Comparison of ENCODE assay signal across 20 cellular contexts in genomic region chr18:7035807-7036206, GRCh38.
DNase-seq lines count a peak whose midpoint lies in the region; ATAC-seq, FAIRE-seq and TF ChIP-seq lines count a peak whose summit lies in the region.
"Had no signal": no experiment of that assay in that cellular context is flagged by ENCODE, and none has a peak within 500 bp of the region (broad histone marks: within the 10 kb centered on the region; RNA-seq: fewer than 3 reads in every experiment).

No MANE protein-coding gene starts in this region.

- H3K4me2 ChIP-seq in HepG2 (ENCODE audit: low read depth, low read length): no peak overlapping the region
- no peak overlapping the region for H3K4me2 ChIP-seq in trophoblast cell (ENCODE audit: low read length)
- H3K4me2 ChIP-seq: BLaER1 treated with 17β-estradiol and CSF1 and Interleukin-3, amounts not matched to agents 10 nM and 100 nM had no signal

- no peak for TF ChIP-seq POLR2A in HepG2 (IDR thresholded peaks at IDR 0.05; ENCODE audit: insufficient read depth in 1 of 2, low read depth in 2 of 2, low read length in 2 of 2)
- no peak for TF ChIP-seq POLR2A in right lobe of liver (IDR thresholded peaks at IDR 0.05)
- no peak for TF ChIP-seq POLR2A in GM12891 (IDR thresholded peaks at IDR 0.05; ENCODE audit: low read depth, low read length)

- H2BK12ac ChIP-seq in trophoblast cell (ENCODE audit: low read length): peak overlapping the region; percentile 77

- H3K27ac Mint-ChIP-seq in WTC11: peak overlapping the region; percentile 31
- H3K27ac Mint-ChIP-seq: B cell; CD8-positive, alpha-beta T cell; IgD-negative memory B cell had no signal

- H3K27me3 Mint-ChIP-seq in WTC11 (ENCODE audit: low read depth): no peaks in the 10 kb centered on the region
- H3K27me3 Mint-ChIP-seq: B cell, IgD-negative memory B cell had no signal

- H2BK120ac ChIP-seq in trophoblast cell (ENCODE audit: insufficient read depth, low read length, poor library complexity): peak overlapping the region; percentile 45

- H3K9ac ChIP-seq in HepG2 (ENCODE audit: insufficient read depth, low read depth, low read length) (no peak overlapping the region), trophoblast cell (ENCODE audit: low read length) (no peak overlapping the region)
- H3K9ac ChIP-seq: BLaER1 treated with 17β-estradiol and CSF1 and Interleukin-3, amounts not matched to agents 10 nM and 100 nM; GM23248 had no signal

- no peak overlapping the region for H3K4me3 Mint-ChIP-seq in WTC11
- H3K4me3 Mint-ChIP-seq: B cell; CD8-positive, alpha-beta T cell had no signal

- in situ Hi-C loops in HepG2 (cut with HindIII; ENCODE audit: extremely low pct_ligation_motif_present, low pct_unique_long_range_greater_than_20kb): loop anchor here (25.0 kb wide), 1 partner anchor 126 kb away; no protein-coding TSS in a partner anchor

- no peaks in the 10 kb centered on the region for H3K9me3 Mint-ChIP-seq in WTC11

- H3K18ac ChIP-seq in trophoblast cell (ENCODE audit: low read length): peak overlapping the region; percentile 7

- WGBS in HepG2 (ENCODE audit: low lambda C conversion rate): 91% methylated on average over 11 of the region's 11 CpGs
- 89% methylated on average over 8 of the region's 11 CpGs for WGBS in right lobe of liver (ENCODE audit: insufficient coverage, low coverage, low lambda C conversion rate, missing lambda C conversion rate)
- no CpG with 5 or more reads among the region's 11 CpGs for WGBS in trophoblast cell (ENCODE audit: extremely low coverage, insufficient coverage, insufficient read length)

- peak overlapping the region; percentile 6 for H3K14ac ChIP-seq in trophoblast cell (ENCODE audit: low read length)

- no peak for TF ChIP-seq EP300 in HepG2 (IDR thresholded peaks at IDR 0.05; ENCODE audit: low read depth in 2 of 2, low read length in 2 of 2)
- no peak for TF ChIP-seq EP300 in HepG2 (CRISPR knock-in tag; IDR thresholded peaks at IDR 0.05; ENCODE audit: borderline replicate concordance)

- H4K12ac ChIP-seq in trophoblast cell (ENCODE audit: low read depth, low read length): no peak overlapping the region

- no peak for TF ChIP-seq RAD21 in HepG2 (CRISPR knock-in tag; IDR thresholded peaks at IDR 0.05)

- H2AK5ac ChIP-seq in trophoblast cell (ENCODE audit: low read length): no peak overlapping the region

- H3K4me3 ChIP-seq in HepG2 (replicated peaks in 1 of 3; ENCODE audit: insufficient read depth in 1 of 3, low read depth in 2 of 3, low read length in 3 of 3) (no peak overlapping the region), right lobe of liver (no peak overlapping the region), trophoblast cell (ENCODE audit: low read depth, low read length) (no peak overlapping the region)
- H3K4me3 ChIP-seq: BLaER1 treated with 17β-estradiol and CSF1 and Interleukin-3, amounts not matched to agents 10 nM and 100 nM; GM12878; GM23248; HAP-1 had no signal

- peak overlapping the region; percentile 67 for H4K91ac ChIP-seq in trophoblast cell (ENCODE audit: low read depth, low read length)

- ATAC-seq in HepG2 (no peak), right lobe of liver (no peak), WTC11 (no peak), HG02973 (IDR thresholded peaks at IDR 0.05; ENCODE audit: unreplicated experiment) (no peak)
- ATAC-seq: CD8-positive, alpha-beta T cell; GM12878 had no signal

- no peak overlapping the region for H3K23ac ChIP-seq in trophoblast cell (ENCODE audit: low read length)

- peak overlapping the region; percentile 0 for H3K4ac ChIP-seq in trophoblast cell (ENCODE audit: low read depth, low read length)

- no peaks in the 10 kb centered on the region for H4K20me1 ChIP-seq in HepG2 (ENCODE audit: insufficient read depth, low read length)
- H4K20me1 ChIP-seq: BLaER1 treated with 17β-estradiol and CSF1 and Interleukin-3, amounts not matched to agents 10 nM and 100 nM had no signal

- peaks cover 33% of the 10 kb centered on the region for H3K36me3 Mint-ChIP-seq in WTC11
- H3K36me3 Mint-ChIP-seq: CD8-positive, alpha-beta T cell; IgD-negative memory B cell had no signal

- H3K4me1 ChIP-seq in HepG2 (ENCODE audit: insufficient read depth, low read length): peaks cover 12% of the 10 kb centered on the region
- no peaks in the 10 kb centered on the region for H3K4me1 ChIP-seq in right lobe of liver
- peaks cover 8 to 13% of the 10 kb centered on the region in 2 experiments for H3K4me1 ChIP-seq in trophoblast cell (ENCODE audit: control insufficient read depth in 1 of 2, insufficient read depth in 2 of 2, low read length in 2 of 2)
- H3K4me1 ChIP-seq: BLaER1 treated with 17β-estradiol and CSF1 and Interleukin-3, amounts not matched to agents 10 nM and 100 nM; HAP-1 had no signal

- POLR2A ChIA-PET in HepG2 (lab: Yijun Ruan, JAX): no interaction called here
- POLR2A ChIA-PET in WTC11 (lab: Charles Lee): no interaction called here

- H3K9me3 ChIP-seq in HepG2 (ENCODE audit: low read length) (no peaks in the 10 kb centered on the region), right lobe of liver (no peaks in the 10 kb centered on the region), trophoblast cell (ENCODE audit: insufficient read depth, low read depth, low read length) (no peaks in the 10 kb centered on the region)
- H3K9me3 ChIP-seq: BLaER1 treated with 17β-estradiol and CSF1 and Interleukin-3, amounts not matched to agents 10 nM and 100 nM; HAP-1 had no signal

- FAIRE-seq in HepG2 (lab: Jason Lieb, UNC) (no peak), GM12891 (lab: Jason Lieb, UNC) (no peak)
- FAIRE-seq: GM12878 had no signal

- H3K4me1 Mint-ChIP-seq in WTC11: peaks cover 7% of the 10 kb centered on the region
- H3K4me1 Mint-ChIP-seq: B cell, IgD-negative memory B cell had no signal

- peaks cover 9% of the 10 kb centered on the region for H3K79me1 ChIP-seq in trophoblast cell (ENCODE audit: low read length)

- TF ChIP-seq CTCF in HepG2 (CRISPR knock-in tag; IDR thresholded peaks at IDR 0.05) (no peak), right lobe of liver (IDR thresholded peaks at IDR 0.05) (no peak), WTC11 (IDR thresholded peaks at IDR 0.05) (no peak)

- H3K27ac ChIP-seq in HepG2 (ENCODE audit: extremely low read length, insufficient read depth, low read length) (no peak overlapping the region), right lobe of liver (no peak overlapping the region), trophoblast cell (ENCODE audit: low read depth, low read length) (no peak overlapping the region)
- H3K27ac ChIP-seq: BLaER1 treated with 17β-estradiol and CSF1 and Interleukin-3, amounts not matched to agents 10 nM and 100 nM; GM23248; HL-60 had no signal

- H3K36me3 ChIP-seq in HepG2 (replicated peaks in 1 of 2; ENCODE audit: control insufficient read depth in 1 of 2, insufficient read depth in 2 of 2, low read length in 2 of 2) (no peaks in the 10 kb centered on the region), right lobe of liver (no peaks in the 10 kb centered on the region), trophoblast cell (ENCODE audit: control insufficient read depth in 1 of 2, insufficient read depth in 2 of 2, low read length in 2 of 2) (peaks cover 13 to 17% of the 10 kb centered on the region in 2 experiments)
- H3K36me3 ChIP-seq: BLaER1 treated with 17β-estradiol and CSF1 and Interleukin-3, amounts not matched to agents 10 nM and 100 nM; HAP-1 had no signal

- no peaks in the 10 kb centered on the region for H3K79me2 ChIP-seq in HepG2 (ENCODE audit: insufficient read depth, low read length)
- H3K79me2 ChIP-seq in trophoblast cell (ENCODE audit: control insufficient read depth, insufficient read depth, low read length, poor library complexity): no peaks in the 10 kb centered on the region

- H2BK5ac ChIP-seq in trophoblast cell (ENCODE audit: low read depth, low read length, poor library complexity): peak overlapping the region; percentile 89

- BruUV-seq in HepG2 (replicated peaks; lab: Mats Ljungman, UMichigan): no TSS peak

- H3K27me3 ChIP-seq in HepG2 (ENCODE audit: control insufficient read depth in 1 of 2, insufficient read depth in 2 of 2, low read length in 2 of 2) (peaks cover 0 to 3% of the 10 kb centered on the region in 2 experiments; a peak in 1 of 5 replicates), right lobe of liver (no peaks in the 10 kb centered on the region), trophoblast cell (ENCODE audit: insufficient read depth, low read length) (no peaks in the 10 kb centered on the region)
- H3K27me3 ChIP-seq: BLaER1 treated with 17β-estradiol and CSF1 and Interleukin-3, amounts not matched to agents 10 nM and 100 nM had no signal

- no peak overlapping the region for H4K8ac ChIP-seq in trophoblast cell (ENCODE audit: low read depth, low read length)

- DNase-seq in HepG2 (ENCODE audit: low spot score): no peak
- DNase-seq in right lobe of liver: no peak
- DNase-seq in WTC11 (ENCODE audit: low spot score): no peak
- DNase-seq in trophoblast cell: no peak
- DNase-seq in NCI-H446 treated with DMSO at 0.1 percent for 48 hours (lab: John Stamatoyannopoulos, UW): no peak
- no peak for DNase-seq in GM12891 (ENCODE audit: insufficient read length, low spot score)
- DNase-seq: 8988T; CD8-positive, alpha-beta T cell; DMS 273 treated with DMSO at 0.1 percent for 48 hours; DMS53; DND-41; EL; GM23248 had no signal

- CTCF ChIA-PET in HepG2 (lab: Yijun Ruan, JAX; ENCODE audit: low intra/inter-chr PET ratio, low total read pairs) (no interaction called here), WTC11 (lab: Charles Lee) (interaction anchor here (1.7 to 4.6 kb wide), 3 partner anchors 139 to 142 kb away, joined by 4 to 88 read pairs (median 12); no protein-coding TSS in a partner anchor)

- intact Hi-C loops in HepG2 (cut with micrococcal nuclease; ENCODE audit: unreplicated experiment): no loop called here
- intact Hi-C loops in right lobe of liver (cut with DNase I): no loop called here

- no peak overlapping the region for H2AFZ ChIP-seq in HepG2 (ENCODE audit: low read length)
- H2AFZ ChIP-seq in trophoblast cell (ENCODE audit: insufficient read depth, low read length, poor library complexity): no peak overlapping the region
- H2AFZ ChIP-seq: GM23248 had no signal

TF ChIP-seq in HepG2, 621 proteins besides CTCF, POLR2A, EP300 and RAD21 (continues in another document):
- TF ChIP-seq MAFK (conservative IDR thresholded peaks at IDR 0.05 in 1 of 2, IDR thresholded peaks at IDR 0.05 in 1 of 2; ENCODE audit: low read length in 2 of 2) (peak; percentile 36 to 42; a peak in 1 of 4 replicates), CREB1 (IDR thresholded peaks at IDR 0.05) (peak; percentile 72), CREB1 (CRISPR knock-in tag; IDR thresholded peaks at IDR 0.05) (no peak)

TF ChIP-seq in GM12891, 5 proteins besides CTCF, POLR2A, EP300 and RAD21:
- TF ChIP-seq POLR2AphosphoS5 (IDR thresholded peaks at IDR 0.05; ENCODE audit: low read depth, low read length): no peak
- no peak for TF ChIP-seq PAX5 (IDR thresholded peaks at IDR 0.05; ENCODE audit: insufficient read depth, low read length, severe bottlenecking)
- no peak for TF ChIP-seq TAF1 (IDR thresholded peaks at IDR 0.05; ENCODE audit: low read depth, low read length)
- TF ChIP-seq SPI1 (IDR thresholded peaks at IDR 0.05; ENCODE audit: low read depth, low read length): no peak
- no peak for TF ChIP-seq POU2F2 (IDR thresholded peaks at IDR 0.05; ENCODE audit: low read depth, low read length)
